In genomic region chr3:71142440-71143161, GRCh38 we compare ENCODE assay signal across 11 cellular contexts.
DNase-seq lines count a peak whose midpoint lies in the region; ATAC-seq and TF ChIP-seq lines count a peak whose summit lies in the region.
"Had no signal": no experiment of that assay in that cellular context is flagged by ENCODE, and none has a peak within 500 bp of the region (broad histone marks: within the 10 kb centered on the region; RNA-seq: fewer than 3 reads in every experiment).

No MANE protein-coding gene starts in this region.

- no peaks in the 10 kb centered on the region for H3F3A ChIP-seq in smooth muscle cell (ENCODE audit: low read depth)

- ATAC-seq in CD8-positive, alpha-beta T cell = peak; percentile 51
- peak; percentile 89 for ATAC-seq in memory B cell (ENCODE audit: low read depth)
- ATAC-seq in HG02981 (IDR thresholded peaks at IDR 0.05; ENCODE audit: unreplicated experiment) = no peak
- ATAC-seq: psoas muscle had no signal

- no peak overlapping the region for H2AFZ ChIP-seq in smooth muscle cell (ENCODE audit: low read depth)

- H3K4me2 ChIP-seq in smooth muscle cell = no peak overlapping the region

- TF ChIP-seq CTCF in CD8-positive, alpha-beta T cell (IDR thresholded peaks at IDR 0.05) = no peak
- TF ChIP-seq CTCF in HL-60 (IDR thresholded peaks at IDR 0.05; ENCODE audit: insufficient read depth, low read length) (no peak), WERI-Rb-1 (IDR thresholded peaks at IDR 0.05; ENCODE audit: low read depth, low read length) (no peak), smooth muscle cell (IDR thresholded peaks at IDR 0.05; ENCODE audit: borderline replicate concordance, insufficient read depth, poor library complexity, severe bottlenecking) (no peak)

- no peak overlapping the region for H3K9ac ChIP-seq in smooth muscle cell (ENCODE audit: low read depth)

- H3K27me3 Mint-ChIP-seq in CD8-positive, alpha-beta T cell (ENCODE audit: low read depth) = no peaks in the 10 kb centered on the region
- no peaks in the 10 kb centered on the region for H3K27me3 Mint-ChIP-seq in memory B cell

- H3K4me3 Mint-ChIP-seq in CD8-positive, alpha-beta T cell = no peak overlapping the region
- H3K4me3 Mint-ChIP-seq in memory B cell = no peak overlapping the region

- peaks cover 57% of the 10 kb centered on the region for H3K36me3 Mint-ChIP-seq in CD8-positive, alpha-beta T cell
- H3K36me3 Mint-ChIP-seq in memory B cell = peaks cover 21% of the 10 kb centered on the region

- H3K27ac Mint-ChIP-seq in CD8-positive, alpha-beta T cell = peak overlapping the region; percentile 86
- peak overlapping the region; percentile 76 for H3K27ac Mint-ChIP-seq in memory B cell

- H3K9me3 Mint-ChIP-seq in CD8-positive, alpha-beta T cell = no peaks in the 10 kb centered on the region
- no peaks in the 10 kb centered on the region for H3K9me3 Mint-ChIP-seq in memory B cell

- WGBS in smooth muscle cell (ENCODE audit: low lambda C conversion rate) = 69% methylated on average over 7 of the region's 7 CpGs

- H3K79me2 ChIP-seq in smooth muscle cell (ENCODE audit: low read depth) = no peaks in the 10 kb centered on the region

- H3K27me3 ChIP-seq in CD8-positive, alpha-beta T cell (ENCODE audit: insufficient read depth, low read length) = no peaks in the 10 kb centered on the region
- no peaks in the 10 kb centered on the region for H3K27me3 ChIP-seq in HL-60 (ENCODE audit: insufficient read depth, poor library complexity, severe bottlenecking)
- H3K27me3 ChIP-seq in WERI-Rb-1 (ENCODE audit: insufficient read depth, low read depth, severe bottlenecking) = no peaks in the 10 kb centered on the region
- H3K27me3 ChIP-seq in smooth muscle cell (ENCODE audit: low read depth) = no peaks in the 10 kb centered on the region

- H3K4me1 ChIP-seq in CD8-positive, alpha-beta T cell (ENCODE audit: insufficient read depth, low read length) = peaks cover 10% of the 10 kb centered on the region
- H3K4me1 ChIP-seq in smooth muscle cell (ENCODE audit: low read depth) = no peaks in the 10 kb centered on the region

- H3K36me3 ChIP-seq in CD8-positive, alpha-beta T cell (ENCODE audit: insufficient read depth, low read length) = no peaks in the 10 kb centered on the region
- H3K36me3 ChIP-seq in WERI-Rb-1 = no peaks in the 10 kb centered on the region
- H3K36me3 ChIP-seq in smooth muscle cell (ENCODE audit: low read depth) = no peaks in the 10 kb centered on the region

- no peak for DNase-seq in CD8-positive, alpha-beta T cell
- peak; percentile 16 to 61 for DNase-seq in HL-60 (ENCODE audit: low read depth in 1 of 2, low spot score in 1 of 2)
- DNase-seq in WERI-Rb-1 = peak; percentile 7
- DNase-seq in memory B cell (ENCODE audit: low spot score in 2 of 2) = no peak
- no peak for DNase-seq in SW 1271 (lab: John Stamatoyannopoulos, UW)
- no peak for DNase-seq in smooth muscle cell (lab: John Stamatoyannopoulos, UW; ENCODE audit: unreplicated experiment)
- no peak for DNase-seq in NCI-H2227 (lab: John Stamatoyannopoulos, UW; ENCODE audit: unreplicated experiment)
- DNase-seq: central memory CD4-positive, alpha-beta T cell; NK-92 treated with Interleukin-12 subunit alpha and Interleukin-12 subunit beta, amount 100 ng/mL, for 24 hours; psoas muscle had no signal

- intact Hi-C loops in CD8-positive, alpha-beta T cell (cut with DNase I, micrococcal nuclease) = no loop called here

- H4K20me1 ChIP-seq in smooth muscle cell (ENCODE audit: low read depth) = no peaks in the 10 kb centered on the region

- no peaks in the 10 kb centered on the region for H3K9me3 ChIP-seq in CD8-positive, alpha-beta T cell (ENCODE audit: low read length)
- no peaks in the 10 kb centered on the region for H3K9me3 ChIP-seq in WERI-Rb-1 (ENCODE audit: severe bottlenecking)
- no peaks in the 10 kb centered on the region for H3K9me3 ChIP-seq in smooth muscle cell (replicated peaks; ENCODE audit: low read depth)
- H3K9me3 ChIP-seq: psoas muscle had no signal

- CTCF ChIA-PET in CD8-positive, alpha-beta T cell (lab: Charles Lee) = no interaction called here

- no peak overlapping the region for H3K27ac ChIP-seq in CD8-positive, alpha-beta T cell (ENCODE audit: low read depth, low read length)
- H3K27ac ChIP-seq in HL-60 (replicated peaks) (no peak overlapping the region), WERI-Rb-1 (no peak overlapping the region), smooth muscle cell (ENCODE audit: low read depth) (no peak overlapping the region)
- H3K27ac ChIP-seq: psoas muscle had no signal

- no peak overlapping the region for H3K4me3 ChIP-seq in CD8-positive, alpha-beta T cell (ENCODE audit: low read depth, low read length)
- H3K4me3 ChIP-seq in HL-60 (replicated peaks; ENCODE audit: insufficient read depth, low read length) (no peak overlapping the region), WERI-Rb-1 (ENCODE audit: low read depth, low read length) (no peak overlapping the region), smooth muscle cell (no peak overlapping the region)
- H3K4me3 ChIP-seq: psoas muscle had no signal

- peaks cover 71% of the 10 kb centered on the region for H3K4me1 Mint-ChIP-seq in CD8-positive, alpha-beta T cell (ENCODE audit: low read depth)
- H3K4me1 Mint-ChIP-seq in memory B cell = peaks cover 19% of the 10 kb centered on the region

- POLR2A ChIA-PET in CD8-positive, alpha-beta T cell (lab: Charles Lee) = interaction anchor here (1.1 to 1.5 kb wide), 2 partner anchors 11 to 12 kb away, joined by 3 to 5 read pairs; no protein-coding TSS in a partner anchor

Comparison
In these comparisons a context has a peak if more than half of its experiments do, and no peak if none do; other contexts are left out.
1. DNase-seq: peak in HL-60 (2 of 2) and WERI-Rb-1 (single experiment); none in CD8-positive, alpha-beta T cell (0 of 7), memory B cell (0 of 2), SW 1271 (0 of 2), smooth muscle cell (single experiment) and NCI-H2227 (single experiment).